In genomic region chr5:123651234-123651633, GRCh38 we compare ENCODE assay signal across 24 cellular contexts.
"Had no signal": no experiment of that assay in that cellular context is flagged by ENCODE, and none has a peak within 500 bp of the region (broad histone marks: within the 10 kb centered on the region; RNA-seq: fewer than 3 reads in every experiment).

No MANE protein-coding gene starts in this region.

- DNase-seq: hippocampal formation; immature natural killer cell; left ventricle myocardium inferior; midbrain; mucosa of descending colon; naive thymus-derived CD4-positive, alpha-beta T cell; nucleus accumbens; psoas muscle; right lobe of liver; stimulated activated CD4-positive, alpha-beta T cell treated with anti-CD3 and anti-CD28 coated beads, Interleukin-1b, Interleukin-23, amount 100 ng/mL, for 48 hours; stimulated activated CD4-positive, alpha-beta T cell treated with anti-CD3 and anti-CD28 coated beads, Interleukin-2, amount 100 ng/mL, for 48 hours; stimulated activated CD4-positive, alpha-beta T cell treated with anti-CD3 and anti-CD28 coated beads, Interleukin-4, amount 100 ng/mL, for 4 hours; stimulated activated CD8-positive, alpha-beta memory T cell treated with anti-CD3 and anti-CD28 coated beads, Interleukin-4, amount 100 ng/mL, for 48 hours; stimulated activated naive CD4-positive, alpha-beta T cell treated with Interleukin-2 at 50 U/mL for 16 hours; stimulated activated naive CD8-positive, alpha-beta T cell treated with anti-CD3 and anti-CD28 coated beads, Interleukin-15, amount 100 ng/mL, for 72 hours; substantia nigra; upper lobe of left lung had no signal

- FAIRE-seq: islet of Langerhans had no signal

- H3K4me1 ChIP-seq: left ventricle myocardium inferior, parathyroid adenoma, psoas muscle, right lobe of liver, tibial nerve, upper lobe of left lung, vagina had no signal

- H3K27me3 ChIP-seq: right lobe of liver, tibial nerve, upper lobe of left lung, vagina had no signal

- H3K9me3 ChIP-seq: mucosa of descending colon, psoas muscle, right lobe of liver, upper lobe of left lung, vagina had no signal

- H3K4me3 ChIP-seq: left ventricle myocardium inferior, lung, mucosa of descending colon, psoas muscle, right lobe of liver, smooth muscle cell, tibial nerve, upper lobe of left lung, vagina had no signal

- H3K27ac ChIP-seq: left ventricle myocardium inferior, parathyroid adenoma, psoas muscle, right lobe of liver, tibial nerve, upper lobe of left lung, vagina had no signal

- H3K36me3 ChIP-seq: left ventricle myocardium inferior, right lobe of liver, tibial nerve, upper lobe of left lung, vagina had no signal

- ATAC-seq: naive thymus-derived CD4-positive, alpha-beta T cell; psoas muscle; right lobe of liver; stimulated activated memory B cell treated with anti-CD40 and anti-IgM and Interleukin-4, amounts not matched to agents 10 μg/mL and 1 μg/mL and 100 μg/mL, for 72 hours; stimulated activated naive CD8-positive, alpha-beta T cell treated with anti-CD3 and anti-CD28 coated beads, Interleukin-15, amount 100 ng/mL, for 72 hours had no signal
